Comparison of ENCODE assay signal across 12 cellular contexts in genomic region chr2:207896525-207897295, GRCh38.
DNase-seq lines count a peak whose midpoint lies in the region; ATAC-seq and TF ChIP-seq lines count a peak whose summit lies in the region.
"Had no signal": no experiment of that assay in that cellular context is flagged by ENCODE, and none has a peak within 500 bp of the region (broad histone marks: within the 10 kb centered on the region; RNA-seq: fewer than 3 reads in every experiment).

No MANE protein-coding gene starts in this region.

- H3K9me3 Mint-ChIP-seq in mesothelial cell of epicardium, result no peaks in the 10 kb centered on the region

- H3K27me3 Mint-ChIP-seq in mesothelial cell of epicardium (ENCODE audit: low read depth), result no peaks in the 10 kb centered on the region

- H3K27ac Mint-ChIP-seq in mesothelial cell of epicardium, result no peak overlapping the region

- H3K4me3 Mint-ChIP-seq in mesothelial cell of epicardium, result no peak overlapping the region

- no peak for ATAC-seq in GM18868 (IDR thresholded peaks at IDR 0.05; ENCODE audit: unreplicated experiment)

- H3K36me3 Mint-ChIP-seq in mesothelial cell of epicardium, result peaks cover 9% of the 10 kb centered on the region

- DNase-seq in DMS153 (lab: John Stamatoyannopoulos, UW), result peak; percentile 13
- DNase-seq in LoVo (ENCODE audit: low spot score), result peak; percentile 6
- DNase-seq in choroid plexus epithelial cell (ENCODE audit: low read depth), result peak; percentile 18
- DNase-seq in mesothelial cell of epicardium (ENCODE audit: low spot score in 2 of 2, unreplicated experiment in 2 of 2), result no peak
- no peak for DNase-seq in activated CD4-positive, alpha-beta T cell treated with anti-CD3 and anti-CD28 coated beads, Interleukin-2, amount 50 U/mL, for 4 hours
- no peak for DNase-seq in AG20443 (ENCODE audit: low spot score)
- no peak for DNase-seq in HPDE6-E6E7 (ENCODE audit: extremely low spot score)
- DNase-seq: activated T-cell treated with anti-CD3 and anti-CD28 coated beads, Interleukin-2, amount 50 U/mL, for 48 hours; central memory CD4-positive, alpha-beta T cell; foreskin melanocyte; GOT3 had no signal

- H3K4me3 ChIP-seq in choroid plexus epithelial cell (ENCODE audit: low read depth, low read length), result no peak overlapping the region

- peak; percentile 31 for TF ChIP-seq CTCF in choroid plexus epithelial cell (conservative IDR thresholded peaks at IDR 0.05; ENCODE audit: low read depth, low read length)
- peak; percentile 23 for TF ChIP-seq CTCF in mesothelial cell of epicardium (IDR thresholded peaks at IDR 0.05; ENCODE audit: unreplicated experiment)

- peaks cover 6% of the 10 kb centered on the region for H3K4me1 Mint-ChIP-seq in mesothelial cell of epicardium

Comparison
In these comparisons a context has a peak if more than half of its experiments do, and no peak if none do; other contexts are left out.
1. DNase-seq: peak in DMS153 (single experiment), LoVo (single experiment) and choroid plexus epithelial cell (single experiment); none in mesothelial cell of epicardium (0 of 2), activated CD4-positive, alpha-beta T cell treated with anti-CD3 and anti-CD28 coated beads, Interleukin-2, amount 50 U/mL, for 4 hours (0 of 2), AG20443 (single experiment) and HPDE6-E6E7 (single experiment).